Comparison of ENCODE assay signal across 26 cellular contexts in the genomic region with DNA sequence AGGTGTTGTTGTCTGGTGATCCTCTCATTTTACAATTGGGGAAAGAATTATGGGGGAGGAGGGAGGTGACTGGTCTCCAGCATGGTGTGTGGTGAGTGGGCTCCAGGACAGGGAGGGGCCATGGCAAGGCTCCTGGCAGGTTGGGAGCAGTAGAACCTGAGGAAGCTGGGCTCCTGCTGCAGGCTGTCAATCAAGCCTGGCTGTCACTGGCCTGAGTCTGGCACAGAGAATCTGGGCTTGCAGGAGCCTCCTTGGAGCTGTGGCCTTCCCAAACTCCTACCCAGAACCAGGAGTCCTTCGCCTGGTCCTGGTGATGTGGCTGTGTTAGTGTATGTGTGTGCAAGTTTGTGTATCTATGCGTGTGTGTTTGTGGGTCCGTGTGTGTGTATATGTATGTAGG.
"Had no signal": no experiment of that assay in that cellular context is flagged by ENCODE, and none has a peak within 500 bp of the region (broad histone marks: within the 10 kb centered on the region; RNA-seq: fewer than 3 reads in every experiment).

No MANE protein-coding gene starts in this region.

- ATAC-seq: stimulated activated effector memory CD8-positive, alpha-beta T cell treated with anti-CD3 and anti-CD28 coated beads, Interleukin-12 subunit alpha, Interleukin-12 subunit beta, amount 100 ng/mL, for 72 hours; stimulated activated memory B cell treated with anti-CD40 and anti-IgM and Interleukin-4, amounts not matched to agents 10 μg/mL and 1 μg/mL and 100 μg/mL, for 72 hours; stimulated activated naive B cell treated with anti-CD40 and anti-IgM and Interleukin-4, amounts not matched to agents 10 μg/mL and 1 μg/mL and 100 μg/mL, for 72 hours; stimulated activated naive CD8-positive, alpha-beta T cell treated with anti-CD3 and anti-CD28 coated beads, Interleukin-15, amount 100 ng/mL, for 72 hours; stimulated activated naive CD8-positive, alpha-beta T cell treated with anti-CD3 and anti-CD28 coated beads, Interleukin-15, Interleukin-2, amounts not matched to agents 100 U/mL and 50 U/mL, for 24 hours; upper lobe of right lung had no signal

- H3K9me3 ChIP-seq: stomach, suprapubic skin, testis, thoracic aorta, thyroid gland, tibial artery, tibial nerve, transverse colon, upper lobe of left lung, upper lobe of right lung, uterus, vagina had no signal

- H3K27ac ChIP-seq: stomach, suprapubic skin, testis, thoracic aorta, thyroid gland, tibial artery, tibial nerve, transverse colon, upper lobe of left lung, upper lobe of right lung, uterus, vagina had no signal

- DNase-seq: stimulated activated CD4-positive, alpha-beta T cell treated with anti-CD3 and anti-CD28 coated beads, Interleukin-2, amount 100 ng/mL, for 48 hours; stimulated activated CD4-positive, alpha-beta T cell treated with anti-CD3 and anti-CD28 coated beads, Interleukin-4, amount 100 ng/mL, for 1 hour; stimulated activated CD4-positive, alpha-beta T cell treated with anti-CD3 and anti-CD28 coated beads, Interleukin-4, amount 100 ng/mL, for 24 hours; stimulated activated CD4-positive, alpha-beta T cell treated with anti-CD3 and anti-CD28 coated beads, Interleukin-4, amount 100 ng/mL, for 4 hours; stimulated activated CD8-positive, alpha-beta memory T cell treated with anti-CD3 and anti-CD28 coated beads, Interleukin-4, amount 100 ng/mL, for 48 hours; stimulated activated naive B cell treated with anti-CD40 and anti-IgM and Interleukin-4, amounts not matched to agents 10 μg/mL and 1 μg/mL and 100 μg/mL, for 72 hours; stimulated activated naive CD4-positive, alpha-beta T cell; stimulated activated naive CD4-positive, alpha-beta T cell treated with Interleukin-2 at 50 U/mL for 16 hours; stimulated activated naive CD8-positive, alpha-beta T cell treated with anti-CD3 and anti-CD28 coated beads, Interleukin-15, amount 100 ng/mL, for 72 hours; stimulated activated naive CD8-positive, alpha-beta T cell treated with anti-CD3 and anti-CD28 coated beads, Interleukin-15, Interleukin-2, amounts not matched to agents 100 U/mL and 50 U/mL, for 24 hours; stomach; substantia nigra; testis; thyroid gland; tibial artery; transverse colon; trophoblast cell; upper lobe of left lung; upper lobe of right lung; uterus had no signal

- H3K4me1 ChIP-seq: stomach, suprapubic skin, testis, thyroid gland, tibial artery, tibial nerve, transverse colon, upper lobe of left lung, upper lobe of right lung, uterus, vagina had no signal

- H3K4me3 ChIP-seq: stomach, suprapubic skin, testis, thoracic aorta, thyroid gland, tibial artery, tibial nerve, transverse colon, upper lobe of left lung, upper lobe of right lung, uterus, vagina had no signal

- H3K36me3 ChIP-seq: stomach, suprapubic skin, thoracic aorta, thyroid gland, tibial artery, tibial nerve, transverse colon, upper lobe of left lung, upper lobe of right lung, uterus, vagina had no signal

- H3K27me3 ChIP-seq: testis, thyroid gland, transverse colon, upper lobe of left lung, upper lobe of right lung, uterus, vagina had no signal
